In genomic region chr17:62808576-62808970, GRCh38 we compare ENCODE assay signal across 15 cellular contexts. TPM values are rescaled to one million over a fixed set of nuclear protein-coding genes. Genes with fewer than 3 reads are reported as not detected.
DNase-seq lines count a peak whose midpoint lies in the region; ATAC-seq and TF ChIP-seq lines count a peak whose summit lies in the region.
"Had no signal": no experiment of that assay in that cellular context is flagged by ENCODE, and none has a peak within 500 bp of the region (broad histone marks: within the 10 kb centered on the region; RNA-seq: fewer than 3 reads in every experiment).

No MANE protein-coding gene starts in this region.

- H3K9ac ChIP-seq in PC-3 (ENCODE audit: low read length) = no peak overlapping the region

- WGBS in hepatocyte (ENCODE audit: low lambda C conversion rate, missing lambda C conversion rate) = 80% methylated on average over 10 of the region's 10 CpGs

- H3K27ac ChIP-seq in PC-3 (ENCODE audit: low read length) (no peak overlapping the region), hepatocyte (no peak overlapping the region), osteoblast (ENCODE audit: low read depth, low read length) (no peak overlapping the region)
- H3K27ac ChIP-seq: adrenal gland had no signal

- H3K4me1 ChIP-seq in PC-3 (ENCODE audit: insufficient read depth, low read length) (peaks cover 7% of the 10 kb centered on the region), hepatocyte (ENCODE audit: insufficient read depth) (peaks cover 8% of the 10 kb centered on the region), osteoblast (ENCODE audit: insufficient read depth, low read length) (peaks cover 13% of the 10 kb centered on the region)

- peak overlapping the region; percentile 70 for H3K4me2 ChIP-seq in PC-3 (ENCODE audit: low read length)
- peak overlapping the region; percentile 88 for H3K4me2 ChIP-seq in hepatocyte
- H3K4me2 ChIP-seq in osteoblast (ENCODE audit: insufficient read depth, low read length) = peak overlapping the region; percentile 60

- no peaks in the 10 kb centered on the region for H3K27me3 ChIP-seq in PC-3 (ENCODE audit: low read length)
- H3K27me3 ChIP-seq in hepatocyte = no peaks in the 10 kb centered on the region
- H3K27me3 ChIP-seq in osteoblast (ENCODE audit: insufficient read depth, low read length) = no peaks in the 10 kb centered on the region

- CTCF ChIA-PET in Calu3 (lab: Charles Lee) = no interaction called here
- CTCF ChIA-PET in PC-3 (lab: Charles Lee) = no interaction called here

- ATAC-seq in PC-3 = no peak

- H4K20me1 ChIP-seq in PC-3 (ENCODE audit: low read length) = no peaks in the 10 kb centered on the region
- H4K20me1 ChIP-seq in hepatocyte (ENCODE audit: insufficient read depth, poor library complexity, severe bottlenecking) = no peaks in the 10 kb centered on the region
- H4K20me1 ChIP-seq in osteoblast (ENCODE audit: insufficient read depth, low read length) = no peaks in the 10 kb centered on the region

- POLR2A ChIA-PET in PC-3 (lab: Charles Lee; ENCODE audit: unreplicated experiment) = no interaction called here

- H3K4me3 Mint-ChIP-seq in Calu3 (ENCODE audit: low read depth, unreplicated experiment) = peak overlapping the region; percentile 52

- H3K9me2 ChIP-seq in PC-3 (replicated peaks; ENCODE audit: low read length) = no peaks in the 10 kb centered on the region
- H3K9me2 ChIP-seq in hepatocyte (replicated peaks; ENCODE audit: insufficient read depth) = no peaks in the 10 kb centered on the region

- no peaks in the 10 kb centered on the region for H3K79me2 ChIP-seq in PC-3 (ENCODE audit: low read length)
- no peaks in the 10 kb centered on the region for H3K79me2 ChIP-seq in hepatocyte
- no peaks in the 10 kb centered on the region for H3K79me2 ChIP-seq in osteoblast (ENCODE audit: insufficient read depth, low read length)

- BruUV-seq in Calu3 (replicated peaks; lab: Mats Ljungman, UMichigan) (no TSS peak), PC-3 (replicated peaks; lab: Mats Ljungman, UMichigan) (no TSS peak)

- H3F3A ChIP-seq in PC-3 (ENCODE audit: low read length, unreplicated experiment) = no peaks in the 10 kb centered on the region

- H3K4me1 Mint-ChIP-seq in Calu3 (ENCODE audit: low read depth, unreplicated experiment) = peaks cover 17% of the 10 kb centered on the region

- H3K27ac Mint-ChIP-seq in Calu3 (ENCODE audit: unreplicated experiment) = no peak overlapping the region

- H3K36me3 ChIP-seq in PC-3 (ENCODE audit: low read depth, low read length) = no peaks in the 10 kb centered on the region
- H3K36me3 ChIP-seq in hepatocyte (replicated peaks; ENCODE audit: insufficient read depth, low read depth) = no peaks in the 10 kb centered on the region
- no peaks in the 10 kb centered on the region for H3K36me3 ChIP-seq in osteoblast (ENCODE audit: insufficient read depth, low read length)
- H3K36me3 ChIP-seq: adrenal gland, heart right ventricle had no signal

- no peaks in the 10 kb centered on the region for H3K27me3 Mint-ChIP-seq in Calu3 (ENCODE audit: unreplicated experiment)

- TF ChIP-seq CTCF in Calu3 (IDR thresholded peaks at IDR 0.05; ENCODE audit: unreplicated experiment) = no peak
- no peak for TF ChIP-seq CTCF in PC-3 (conservative IDR thresholded peaks at IDR 0.05; ENCODE audit: low read depth, low read length)
- no peak for TF ChIP-seq CTCF in hepatocyte (IDR thresholded peaks at IDR 0.05; ENCODE audit: poor library complexity)
- TF ChIP-seq CTCF in osteoblast (IDR thresholded peaks at IDR 0.05; ENCODE audit: extremely low read depth, low read depth, low read length) = no peak

- H3K9me3 Mint-ChIP-seq in Calu3 (ENCODE audit: low read depth, unreplicated experiment) = no peaks in the 10 kb centered on the region

- intact Hi-C loops in Calu3 (cut with micrococcal nuclease; ENCODE audit: unreplicated experiment) (no loop called here), PC-3 (cut with micrococcal nuclease) (no loop called here)

- H3K9me3 ChIP-seq in PC-3 (ENCODE audit: low read length) = no peaks in the 10 kb centered on the region
- H3K9me3 ChIP-seq in hepatocyte (ENCODE audit: low read depth) = no peaks in the 10 kb centered on the region
- no peaks in the 10 kb centered on the region for H3K9me3 ChIP-seq in osteoblast (ENCODE audit: low read depth, low read length)
- H3K9me3 ChIP-seq: adrenal gland, mucosa of descending colon had no signal

- no peaks in the 10 kb centered on the region for H3K36me3 Mint-ChIP-seq in Calu3 (ENCODE audit: insufficient read depth, unreplicated experiment)

- H2AFZ ChIP-seq in PC-3 (ENCODE audit: low read length) = peak overlapping the region; percentile 48
- H2AFZ ChIP-seq in hepatocyte = peak overlapping the region; percentile 9
- peak overlapping the region; percentile 4 for H2AFZ ChIP-seq in osteoblast (ENCODE audit: low read length)

- H3K4me3 ChIP-seq in PC-3 (ENCODE audit: low read length) = peak overlapping the region; percentile 55
- H3K4me3 ChIP-seq in hepatocyte = no peak overlapping the region
- H3K4me3 ChIP-seq in osteoblast (ENCODE audit: insufficient read depth, low read length) = peak overlapping the region; percentile 59
- H3K4me3 ChIP-seq: mucosa of descending colon had no signal

- DNase-seq in Calu3 (no peak), PC-3 (no peak), hepatocyte (ENCODE audit: low spot score) (no peak), osteoblast (ENCODE audit: insufficient read length, low spot score, missing footprints) (no peak), A172 (ENCODE audit: low spot score) (no peak), NCI-H1436 treated with DMSO at 0.1 percent for 48 hours (lab: John Stamatoyannopoulos, UW) (no peak), 8988T (no peak), NCI-H1105 treated with DMSO at 0.1 percent for 48 hours (lab: John Stamatoyannopoulos, UW) (no peak)
- DNase-seq: heart right ventricle, Kasumi-1, NCI-H2081 treated with DMSO at 0.1 percent for 48 hours, OCI-M1 had no signal

RNA-seq across cellular contexts. Expression of gene MARCHF10, which starts 0.5 kb away (rescaled TPM):
- total RNA-seq in Calu3 (2022) (not detected in 2 replicates), PC-3 (2014; rRNA removed) (not detected in 2 replicates), hepatocyte (not detected in 2 replicates), osteoblast (under 0.01 TPM in 1 of 2 replicates, not detected in the other)
- polyA plus RNA-seq in hepatocyte = 0.81 TPM in 1 of 2 replicates, not detected in the other
- total RNA-seq in A172 (2014; rRNA removed; shearing (Covaris generic)) = 0.19 TPM in 1 of 2 replicates, not detected in the other
- total RNA-seq: adrenal gland, heart right ventricle, subcutaneous adipose tissue had no signal
